Comparison of ENCODE assay signal across 8 cellular contexts in the genomic region with DNA sequence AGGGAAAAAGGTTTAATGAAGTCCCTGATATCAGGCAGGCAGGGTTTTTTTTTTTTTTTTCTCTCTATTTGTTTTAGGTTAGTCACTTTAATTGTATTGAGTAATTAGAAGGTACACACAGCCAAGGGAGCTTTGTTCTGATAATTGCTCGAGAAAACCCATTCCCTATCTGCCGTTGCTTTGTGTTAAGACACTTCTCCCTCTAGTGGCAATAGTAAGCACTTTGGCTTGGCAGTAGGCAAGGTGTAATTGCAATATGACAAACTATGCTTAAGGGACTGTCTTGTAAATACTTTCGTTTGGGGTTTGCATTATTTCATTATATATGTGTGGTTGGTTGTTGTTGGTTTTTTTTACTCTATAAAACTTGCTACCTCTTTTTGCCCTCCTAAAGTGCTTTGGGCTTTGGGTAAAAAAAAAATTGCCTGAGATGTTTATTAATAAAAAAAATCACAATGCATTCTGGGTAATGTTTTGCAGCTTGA.
A peak's percentile ranks its signal among the peaks of the same experiment; 100 is the strongest.
DNase-seq lines count a peak whose midpoint lies in the region; ATAC-seq, FAIRE-seq and TF ChIP-seq lines count a peak whose summit lies in the region.

No MANE protein-coding gene starts in this region.

- no peaks in the 10 kb centered on the region for H3K9me3 ChIP-seq in lower lobe of right lung
- no peaks in the 10 kb centered on the region for H3K9me3 ChIP-seq in vagina

- FAIRE-seq in GM12891 (lab: Jason Lieb, UNC): peak; percentile 83

- TF ChIP-seq POLR2A in GM12891 (IDR thresholded peaks at IDR 0.05; ENCODE audit: low read depth, low read length) (no peak), vagina (IDR thresholded peaks at IDR 0.05) (no peak)

- peak; percentile 76 to 82 for DNase-seq in AML-193 (lab: John Stamatoyannopoulos, UW)
- peak; percentile 39 for DNase-seq in GM12891 (ENCODE audit: insufficient read length, low spot score)
- peak; percentile 97 for DNase-seq in NCI-H146 treated with DMSO at 0.1 percent for 48 hours (lab: John Stamatoyannopoulos, UW; ENCODE audit: unreplicated experiment)
- DNase-seq in T follicular helper cell (ENCODE audit: low read depth): peak; percentile 6
- DNase-seq in effector CD4-positive, alpha-beta T cell: peak; percentile 14
- no peak for DNase-seq in lower lobe of right lung
- DNase-seq in vagina (ENCODE audit: extremely low spot score in 2 of 2): no peak

- H3K27ac ChIP-seq in lower lobe of right lung: no peak overlapping the region
- H3K27ac ChIP-seq in vagina: no peak overlapping the region

- H3K27me3 ChIP-seq in lower lobe of right lung (ENCODE audit: low read depth) (no peaks in the 10 kb centered on the region), vagina (no peaks in the 10 kb centered on the region)

- ATAC-seq in lower lobe of right lung (peak; percentile 76 to 86), HG02763 (IDR thresholded peaks at IDR 0.05; ENCODE audit: unreplicated experiment) (no peak)

- no peak overlapping the region for H3K4me3 ChIP-seq in lower lobe of right lung
- H3K4me3 ChIP-seq in vagina: no peak overlapping the region

- H3K36me3 ChIP-seq in lower lobe of right lung: peaks cover 5% of the 10 kb centered on the region
- no peaks in the 10 kb centered on the region for H3K36me3 ChIP-seq in vagina

- TF ChIP-seq CTCF in lower lobe of right lung (IDR thresholded peaks at IDR 0.05): peak; percentile 72
- TF ChIP-seq CTCF in vagina (IDR thresholded peaks at IDR 0.05): peak; percentile 28 to 54 (median 52)

- intact Hi-C loops in lower lobe of right lung (cut with DNase I): no loop called here
- intact Hi-C loops in vagina (cut with DNase I): no loop called here

- H3K4me1 ChIP-seq in lower lobe of right lung (no peaks in the 10 kb centered on the region), vagina (no peaks in the 10 kb centered on the region)

TF ChIP-seq in GM12891, 5 proteins besides CTCF, POLR2A, EP300 and RAD21:
- no peak for TF ChIP-seq POLR2AphosphoS5 (IDR thresholded peaks at IDR 0.05; ENCODE audit: low read depth, low read length)
- TF ChIP-seq SPI1 (IDR thresholded peaks at IDR 0.05; ENCODE audit: low read depth, low read length): no peak
- TF ChIP-seq POU2F2 (IDR thresholded peaks at IDR 0.05; ENCODE audit: low read depth, low read length): no peak
- no peak for TF ChIP-seq TAF1 (IDR thresholded peaks at IDR 0.05; ENCODE audit: low read depth, low read length)
- TF ChIP-seq PAX5 (IDR thresholded peaks at IDR 0.05; ENCODE audit: insufficient read depth, low read length, severe bottlenecking): no peak

Comparison
In these comparisons a context has a peak if more than half of its experiments do, and no peak if none do; other contexts are left out.
1. DNase-seq: peak in AML-193 (2 of 2), GM12891 (single experiment), NCI-H146 treated with DMSO at 0.1 percent for 48 hours (single experiment), T follicular helper cell (single experiment) and effector CD4-positive, alpha-beta T cell (single experiment); none in lower lobe of right lung (single experiment) and vagina (0 of 2).